1 cellular context compared by ENCODE assay signal in genomic region chr7:128454808-128455555, GRCh38.
TF ChIP-seq lines count a peak whose summit lies in the region.

No MANE protein-coding gene starts in this region.

TF ChIP-seq in HepG2, 621 proteins besides CTCF, POLR2A, EP300 and RAD21 (continued from another document and continues in another):
- no peak for TF ChIP-seq ARID4A (CRISPR knock-in tag; IDR thresholded peaks at IDR 0.05; ENCODE audit: borderline replicate concordance)
- no peak for TF ChIP-seq ZNF280B (CRISPR knock-in tag; IDR thresholded peaks at IDR 0.05; ENCODE audit: borderline replicate concordance)
- TF ChIP-seq RBM22 (optimal IDR thresholded peaks at IDR 0.05; ENCODE audit: low read length) = no peak
- no peak for TF ChIP-seq TEAD3 (CRISPR knock-in tag; optimal IDR thresholded peaks at IDR 0.05; ENCODE audit: borderline replicate concordance)
- no peak for TF ChIP-seq JUNB (CRISPR knock-in tag; IDR thresholded peaks at IDR 0.05; ENCODE audit: borderline replicate concordance)
- no peak for TF ChIP-seq ARHGAP35 (CRISPR knock-in tag; IDR thresholded peaks at IDR 0.05; ENCODE audit: borderline replicate concordance)
- TF ChIP-seq ZMAT3 (CRISPR knock-in tag; conservative IDR thresholded peaks at IDR 0.05) = peak; percentile 35; the same call in 1 of the 2 replicates
- TF ChIP-seq RERE (CRISPR knock-in tag; IDR thresholded peaks at IDR 0.05; ENCODE audit: low read depth) = no peak
- TF ChIP-seq ZSCAN12 (CRISPR knock-in tag; IDR thresholded peaks at IDR 0.05) = no peak
- 0 out of 2 replicates have a peak, but pooled peaks have one; percentile 39 for TF ChIP-seq ZC3H4 (CRISPR knock-in tag; IDR thresholded peaks at IDR 0.05; ENCODE audit: borderline replicate concordance)
- no peak for TF ChIP-seq RXRB (CRISPR knock-in tag; IDR thresholded peaks at IDR 0.05; ENCODE audit: borderline replicate concordance)
- 0 out of 2 replicates have a peak, but pooled peaks have one; percentile 31 for TF ChIP-seq SMYD3 (CRISPR knock-in tag; IDR thresholded peaks at IDR 0.05)
- TF ChIP-seq, protein P1, sequence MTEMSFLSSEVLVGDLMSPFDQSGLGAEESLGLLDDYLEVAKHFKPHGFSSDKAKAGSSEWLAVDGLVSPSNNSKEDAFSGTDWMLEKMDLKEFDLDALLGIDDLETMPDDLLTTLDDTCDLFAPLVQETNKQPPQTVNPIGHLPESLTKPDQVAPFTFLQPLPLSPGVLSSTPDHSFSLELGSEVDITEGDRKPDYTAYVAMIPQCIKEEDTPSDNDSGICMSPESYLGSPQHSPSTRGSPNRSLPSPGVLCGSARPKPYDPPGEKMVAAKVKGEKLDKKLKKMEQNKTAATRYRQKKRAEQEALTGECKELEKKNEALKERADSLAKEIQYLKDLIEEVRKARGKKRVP (CRISPR knock-in tag; IDR thresholded peaks at IDR 0.05) = no peak
- TF ChIP-seq MAF1 (CRISPR knock-in tag; IDR thresholded peaks at IDR 0.05; ENCODE audit: borderline replicate concordance) = 0 out of 2 replicates have a peak, but pooled peaks have one; percentile 7
- TF ChIP-seq ZNF597 (CRISPR knock-in tag; IDR thresholded peaks at IDR 0.05) = no peak
- TF ChIP-seq FOXC1 (CRISPR knock-in tag; IDR thresholded peaks at IDR 0.05; ENCODE audit: borderline replicate concordance) = no peak
- TF ChIP-seq SP5 (CRISPR knock-in tag; IDR thresholded peaks at IDR 0.05; ENCODE audit: borderline replicate concordance, low read depth) = no peak
- TF ChIP-seq PAWR (CRISPR knock-in tag; IDR thresholded peaks at IDR 0.05; ENCODE audit: borderline replicate concordance) = no peak
- TF ChIP-seq ZNF569 (CRISPR knock-in tag; IDR thresholded peaks at IDR 0.05; ENCODE audit: borderline replicate concordance) = 0 out of 2 replicates have a peak, but pooled peaks have one; percentile 9
- TF ChIP-seq, protein P2, sequence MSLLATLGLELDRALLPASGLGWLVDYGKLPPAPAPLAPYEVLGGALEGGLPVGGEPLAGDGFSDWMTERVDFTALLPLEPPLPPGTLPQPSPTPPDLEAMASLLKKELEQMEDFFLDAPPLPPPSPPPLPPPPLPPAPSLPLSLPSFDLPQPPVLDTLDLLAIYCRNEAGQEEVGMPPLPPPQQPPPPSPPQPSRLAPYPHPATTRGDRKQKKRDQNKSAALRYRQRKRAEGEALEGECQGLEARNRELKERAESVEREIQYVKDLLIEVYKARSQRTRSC (CRISPR knock-in tag; IDR thresholded peaks at IDR 0.05; ENCODE audit: low read depth) = no peak
- TF ChIP-seq ZNF232 (CRISPR knock-in tag; IDR thresholded peaks at IDR 0.05; ENCODE audit: borderline replicate concordance) = no peak
- no peak for TF ChIP-seq MLX (CRISPR knock-in tag; IDR thresholded peaks at IDR 0.05)
- TF ChIP-seq ZNF441 (CRISPR knock-in tag; IDR thresholded peaks at IDR 0.05; ENCODE audit: borderline replicate concordance) = no peak
- no peak for TF ChIP-seq AKAP8 (CRISPR knock-in tag; IDR thresholded peaks at IDR 0.05)
- TF ChIP-seq ZNF234 (CRISPR knock-in tag; conservative IDR thresholded peaks at IDR 0.05) = no peak
- TF ChIP-seq CBFB (CRISPR knock-in tag; IDR thresholded peaks at IDR 0.05) = no peak
- TF ChIP-seq MEF2D (CRISPR knock-in tag; IDR thresholded peaks at IDR 0.05) = no peak; the same call in 1 of the 2 replicates
- TF ChIP-seq KAT2B (IDR thresholded peaks at IDR 0.05; ENCODE audit: borderline replicate concordance, low read depth, low read length) = no peak
- TF ChIP-seq ZNF17 (CRISPR knock-in tag; IDR thresholded peaks at IDR 0.05) = no peak
- TF ChIP-seq ZSCAN31 (CRISPR knock-in tag; IDR thresholded peaks at IDR 0.05; ENCODE audit: low read depth) = no peak
- no peak for TF ChIP-seq ZFX (CRISPR knock-in tag; IDR thresholded peaks at IDR 0.05; ENCODE audit: low read depth)
- TF ChIP-seq SMARCE1 (IDR thresholded peaks at IDR 0.05; ENCODE audit: borderline replicate concordance) = no peak
- no peak for TF ChIP-seq YY1 (IDR thresholded peaks at IDR 0.05; ENCODE audit: insufficient read depth, insufficient replicate concordance, low read depth, low read length)
- no peak for TF ChIP-seq ZKSCAN5 (CRISPR knock-in tag; IDR thresholded peaks at IDR 0.05)
- TF ChIP-seq ZNF24 (IDR thresholded peaks at IDR 0.05) = no peak
- TF ChIP-seq TCF7L2 (IDR thresholded peaks at IDR 0.05; ENCODE audit: low read depth, low read length) = no peak
- TF ChIP-seq TRAFD1 (CRISPR knock-in tag; IDR thresholded peaks at IDR 0.05; ENCODE audit: borderline replicate concordance) = no peak
- TF ChIP-seq, protein P3, sequence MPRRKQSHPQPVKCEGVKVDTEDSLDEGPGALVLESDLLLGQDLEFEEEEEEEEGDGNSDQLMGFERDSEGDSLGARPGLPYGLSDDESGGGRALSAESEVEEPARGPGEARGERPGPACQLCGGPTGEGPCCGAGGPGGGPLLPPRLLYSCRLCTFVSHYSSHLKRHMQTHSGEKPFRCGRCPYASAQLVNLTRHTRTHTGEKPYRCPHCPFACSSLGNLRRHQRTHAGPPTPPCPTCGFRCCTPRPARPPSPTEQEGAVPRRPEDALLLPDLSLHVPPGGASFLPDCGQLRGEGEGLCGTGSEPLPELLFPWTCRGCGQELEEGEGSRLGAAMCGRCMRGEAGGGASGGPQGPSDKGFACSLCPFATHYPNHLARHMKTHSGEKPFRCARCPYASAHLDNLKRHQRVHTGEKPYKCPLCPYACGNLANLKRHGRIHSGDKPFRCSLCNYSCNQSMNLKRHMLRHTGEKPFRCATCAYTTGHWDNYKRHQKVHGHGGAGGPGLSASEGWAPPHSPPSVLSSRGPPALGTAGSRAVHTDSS (CRISPR knock-in tag; conservative IDR thresholded peaks at IDR 0.05) = no peak
- TF ChIP-seq ZNF567 (CRISPR knock-in tag; IDR thresholded peaks at IDR 0.05; ENCODE audit: borderline replicate concordance) = 0 out of 2 replicates have a peak, but pooled peaks have one; percentile 6
- no peak for TF ChIP-seq HOMEZ (CRISPR knock-in tag; IDR thresholded peaks at IDR 0.05; ENCODE audit: low read depth)
- no peak for TF ChIP-seq ZKSCAN1 (IDR thresholded peaks at IDR 0.05; ENCODE audit: low read length)
- TF ChIP-seq PAX8 (CRISPR knock-in tag; IDR thresholded peaks at IDR 0.05; ENCODE audit: borderline replicate concordance) = no peak
- TF ChIP-seq ZNF616 (CRISPR knock-in tag; IDR thresholded peaks at IDR 0.05; ENCODE audit: low read depth) = no peak
- no peak for TF ChIP-seq ZNF501 (CRISPR knock-in tag; IDR thresholded peaks at IDR 0.05)
- TF ChIP-seq ARID2 (CRISPR knock-in tag; IDR thresholded peaks at IDR 0.05; ENCODE audit: borderline replicate concordance) = no peak
